ENCODE assay signal across 13 cellular contexts in the genomic region with DNA sequence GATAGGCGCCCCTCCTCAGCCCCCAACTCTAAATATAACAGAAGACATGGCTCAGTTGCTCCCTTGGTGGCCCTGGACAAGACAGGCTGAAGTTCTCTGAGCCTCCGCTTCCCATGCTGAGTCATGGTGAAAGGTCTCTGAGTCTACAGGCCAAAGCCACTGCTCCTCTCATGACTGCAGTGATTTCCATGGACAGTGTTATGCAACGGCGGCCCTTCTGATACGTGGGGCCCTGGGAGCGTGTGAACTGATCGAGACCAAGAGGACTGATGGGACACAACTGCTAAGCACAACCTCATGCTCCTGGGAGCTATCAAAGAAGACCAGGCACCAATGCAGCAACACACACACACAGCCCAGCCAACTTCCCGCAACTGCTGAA.
"Had no signal": no experiment of that assay in that cellular context is flagged by ENCODE, and none has a peak within 500 bp of the region (broad histone marks: within the 10 kb centered on the region; RNA-seq: fewer than 3 reads in every experiment).

No MANE protein-coding gene starts in this region.

- H3K9me3 ChIP-seq: prostate gland, upper lobe of left lung had no signal

- DNase-seq: activated CD4-positive, alpha-beta T cell treated with anti-CD3 and anti-CD28 coated beads, Interleukin-2, amount 50 U/mL, for 1 hour; activated CD8-positive, alpha-beta memory T cell treated with anti-CD3 and anti-CD28 coated beads for 24 hours; activated naive CD4-positive, alpha-beta T cell treated with Interleukin-2 at 50 U/mL for 16 hours; activated naive CD8-positive, alpha-beta T cell treated with anti-CD3 and anti-CD28 coated beads, Interleukin-2, amount 50 U/mL, for 24 hours; hippocampal formation; mesendoderm; occipital lobe; stimulated activated naive CD8-positive, alpha-beta T cell treated with anti-CD3 and anti-CD28 coated beads, Interleukin-15, amount 100 ng/mL, for 72 hours; upper lobe of left lung had no signal

- H3K4me3 Mint-ChIP-seq: activated naive CD8-positive, alpha-beta T cell treated with anti-CD3 and anti-CD28 coated beads, Interleukin-2, amount 50 U/mL, for 24 hours; activated T-helper 1 cell treated with anti-CD3 and anti-CD28 coated beads, Interleukin-12 subunit alpha, Interleukin-12 subunit beta, Interleukin-2, Interleukin-4 antibody, amounts not matched to agents 30 ng/mL and 10 ng/mL and 1 ng/mL, durations not matched to agents 14 hours and 24 hours and 36 hours; nephron; stimulated activated naive CD8-positive, alpha-beta T cell treated with anti-CD3 and anti-CD28 coated beads, Interleukin-15, amount 100 ng/mL, for 72 hours had no signal

- H3K27ac ChIP-seq: prostate gland, upper lobe of left lung had no signal

- H3K9me3 Mint-ChIP-seq: activated naive CD8-positive, alpha-beta T cell treated with anti-CD3 and anti-CD28 coated beads, Interleukin-2, amount 50 U/mL, for 24 hours; activated T-helper 1 cell treated with anti-CD3 and anti-CD28 coated beads, Interleukin-12 subunit alpha, Interleukin-12 subunit beta, Interleukin-2, Interleukin-4 antibody, amounts not matched to agents 30 ng/mL and 10 ng/mL and 1 ng/mL, durations not matched to agents 14 hours and 24 hours and 36 hours; nephron had no signal

- H3K4me1 Mint-ChIP-seq: activated naive CD8-positive, alpha-beta T cell treated with anti-CD3 and anti-CD28 coated beads, Interleukin-2, amount 50 U/mL, for 24 hours had no signal

- H3K4me3 ChIP-seq: prostate gland, upper lobe of left lung had no signal

- H3K36me3 ChIP-seq: prostate gland, upper lobe of left lung had no signal

- H3K27me3 Mint-ChIP-seq: activated naive CD8-positive, alpha-beta T cell treated with anti-CD3 and anti-CD28 coated beads, Interleukin-2, amount 50 U/mL, for 24 hours; stimulated activated naive CD8-positive, alpha-beta T cell treated with anti-CD3 and anti-CD28 coated beads, Interleukin-15, amount 100 ng/mL, for 72 hours had no signal

- H3K27me3 ChIP-seq: upper lobe of left lung had no signal

- ATAC-seq: activated naive CD8-positive, alpha-beta T cell treated with anti-CD3 and anti-CD28 coated beads, Interleukin-2, amount 50 U/mL, for 24 hours; sciatic nerve; stimulated activated naive CD8-positive, alpha-beta T cell treated with anti-CD3 and anti-CD28 coated beads, Interleukin-15, amount 100 ng/mL, for 72 hours had no signal

- H3K27ac Mint-ChIP-seq: activated naive CD8-positive, alpha-beta T cell treated with anti-CD3 and anti-CD28 coated beads, Interleukin-2, amount 50 U/mL, for 24 hours; activated T-helper 1 cell treated with anti-CD3 and anti-CD28 coated beads, Interleukin-12 subunit alpha, Interleukin-12 subunit beta, Interleukin-2, Interleukin-4 antibody, amounts not matched to agents 30 ng/mL and 10 ng/mL and 1 ng/mL, durations not matched to agents 14 hours and 24 hours and 36 hours; nephron; stimulated activated naive CD8-positive, alpha-beta T cell treated with anti-CD3 and anti-CD28 coated beads, Interleukin-15, amount 100 ng/mL, for 72 hours had no signal

- H3K4me1 ChIP-seq: prostate gland, upper lobe of left lung had no signal
